21 cellular contexts compared by ENCODE assay signal in the genomic region with DNA sequence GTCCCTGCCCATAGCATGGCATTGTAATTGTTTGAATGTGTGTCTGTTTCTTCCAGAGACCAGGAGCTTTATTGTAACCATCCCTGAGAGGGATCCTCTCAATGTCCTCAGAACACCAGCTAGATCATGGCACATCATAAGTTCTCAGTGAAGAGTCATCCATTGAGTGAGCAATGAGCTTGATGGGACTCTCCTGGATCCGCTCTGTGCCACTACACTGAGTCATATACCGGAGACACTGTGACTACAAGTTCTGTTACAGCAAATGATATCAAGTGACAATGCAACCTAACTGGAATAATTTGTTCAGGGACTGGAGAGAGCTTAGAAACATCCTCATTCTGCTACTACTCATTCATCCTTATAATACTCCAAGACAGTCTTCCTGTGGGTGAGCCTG.
"Had no signal": no experiment of that assay in that cellular context is flagged by ENCODE, and none has a peak within 500 bp of the region (broad histone marks: within the 10 kb centered on the region; RNA-seq: fewer than 3 reads in every experiment).

No MANE protein-coding gene starts in this region.

- ATAC-seq: body of pancreas, heart left ventricle, left ventricle myocardium superior had no signal

- H3K4me3 Mint-ChIP-seq: activated naive CD8-positive, alpha-beta T cell; immature natural killer cell; memory B cell had no signal

- H3K27me3 Mint-ChIP-seq: memory B cell had no signal

- H3K36me3 Mint-ChIP-seq: activated naive CD8-positive, alpha-beta T cell; immature natural killer cell; memory B cell had no signal

- H3K4me1 Mint-ChIP-seq: memory B cell had no signal

- H3K9me3 Mint-ChIP-seq: immature natural killer cell, memory B cell had no signal

- FAIRE-seq: frontal cortex had no signal

- DNase-seq: activated CD4-positive, alpha-beta T cell treated with anti-CD3 and anti-CD28 coated beads, Interleukin-2, amount 50 U/mL, for 48 hours; activated CD8-positive, alpha-beta memory T cell treated with anti-CD3 and anti-CD28 coated beads, Interleukin-2, amount 50 U/mL, for 4 hours; activated gamma-delta T cell; activated T-cell treated with anti-CD3 and anti-CD28 coated beads, Interleukin-2, amount 50 U/mL, for 48 hours; amygdala; body of pancreas; dorsolateral prefrontal cortex; heart left ventricle; immature natural killer cell; kidney glomerular epithelial cell; left ventricle myocardium superior; occipital lobe; stimulated activated CD4-positive, alpha-beta T cell treated with anti-CD3 and anti-CD28 coated beads, Interleukin-2, amount 100 ng/mL, for 48 hours; SW 1271; T-helper 2 cell; testis; upper lobe of left lung; WERI-Rb-1 had no signal

- H3K27ac Mint-ChIP-seq: activated naive CD8-positive, alpha-beta T cell; immature natural killer cell; memory B cell had no signal
